17 cellular contexts compared by ENCODE assay signal in genomic region chr1:49197081-49197480, GRCh38.
A peak's percentile ranks its signal among the peaks of the same experiment; 100 is the strongest.
DNase-seq lines count a peak whose midpoint lies in the region; ATAC-seq and TF ChIP-seq lines count a peak whose summit lies in the region.
"Had no signal": no experiment of that assay in that cellular context is flagged by ENCODE, and none has a peak within 500 bp of the region (broad histone marks: within the 10 kb centered on the region; RNA-seq: fewer than 3 reads in every experiment).

No MANE protein-coding gene starts in this region.

- no peak for TF ChIP-seq CTCF in AG10803 (conservative IDR thresholded peaks at IDR 0.05; ENCODE audit: low read length)
- peak; percentile 17 for TF ChIP-seq CTCF in epithelial cell of proximal tubule (conservative IDR thresholded peaks at IDR 0.05; ENCODE audit: low read depth, low read length)
- no peak for TF ChIP-seq CTCF in CD8-positive, alpha-beta T cell (IDR thresholded peaks at IDR 0.05)

- H3K27me3 Mint-ChIP-seq in CD8-positive, alpha-beta T cell (ENCODE audit: low read depth) = peaks cover 10% of the 10 kb centered on the region

- peak; percentile 38 for ATAC-seq in left lobe of liver
- ATAC-seq in CD8-positive, alpha-beta T cell = no peak

- H3K27me3 ChIP-seq in CD8-positive, alpha-beta T cell (ENCODE audit: insufficient read depth, low read length) = no peaks in the 10 kb centered on the region

- POLR2A ChIA-PET in CD8-positive, alpha-beta T cell (lab: Charles Lee) = no interaction called here

- H3K9me3 ChIP-seq in CD8-positive, alpha-beta T cell (ENCODE audit: low read length) = no peaks in the 10 kb centered on the region

- H3K4me1 ChIP-seq in CD8-positive, alpha-beta T cell (ENCODE audit: insufficient read depth, low read length) = no peaks in the 10 kb centered on the region

- no peak overlapping the region for H3K4me3 ChIP-seq in AG10803 (ENCODE audit: low read length)
- no peak overlapping the region for H3K4me3 ChIP-seq in epithelial cell of proximal tubule (ENCODE audit: low read depth, low read length)
- H3K4me3 ChIP-seq in CD8-positive, alpha-beta T cell (ENCODE audit: low read depth, low read length) = no peak overlapping the region

- peaks cover 10% of the 10 kb centered on the region for H3K9me3 Mint-ChIP-seq in CD8-positive, alpha-beta T cell

- H3K27ac Mint-ChIP-seq in CD8-positive, alpha-beta T cell = no peak overlapping the region

- intact Hi-C loops in CD8-positive, alpha-beta T cell (cut with DNase I, micrococcal nuclease) = no loop called here

- no peak overlapping the region for H3K4me3 Mint-ChIP-seq in CD8-positive, alpha-beta T cell

- H3K36me3 ChIP-seq in CD8-positive, alpha-beta T cell (ENCODE audit: insufficient read depth, low read length) = no peaks in the 10 kb centered on the region

- DNase-seq in AG10803 (ENCODE audit: low read depth) (peak; percentile 60), RPMI7951 (ENCODE audit: low read depth) (peak; percentile 9), epithelial cell of proximal tubule (ENCODE audit: low read depth) (peak; percentile 39), left lobe of liver (ENCODE audit: low spot score) (no peak), NCI-H226 (no peak), NCI-H510A treated with DMSO at 0.1 percent for 48 hours (lab: John Stamatoyannopoulos, UW) (no peak), SKM-1 (lab: John Stamatoyannopoulos, UW; ENCODE audit: unreplicated experiment) (no peak)
- no peak for DNase-seq in CD8-positive, alpha-beta T cell
- DNase-seq: C1 segment of cervical spinal cord, DMS 273 treated with DMSO at 0.1 percent for 48 hours, GDM1, IMR-90, Karpas-422, NCI-H1105 treated with DMSO at 0.1 percent for 48 hours, NCI-H1694 treated with DMSO at 0.1 percent for 48 hours, NCI-H345, NCI-H69 had no signal

- H3K36me3 Mint-ChIP-seq in CD8-positive, alpha-beta T cell = no peaks in the 10 kb centered on the region

- no peak overlapping the region for H3K27ac ChIP-seq in CD8-positive, alpha-beta T cell (ENCODE audit: low read depth, low read length)

- H3K4me1 Mint-ChIP-seq in CD8-positive, alpha-beta T cell (ENCODE audit: low read depth) = no peaks in the 10 kb centered on the region

- CTCF ChIA-PET in CD8-positive, alpha-beta T cell (lab: Charles Lee) = no interaction called here

Comparison
In these comparisons a context has a peak if more than half of its experiments do, and no peak if none do; other contexts are left out.
1. DNase-seq: peak in AG10803 (single experiment), RPMI7951 (single experiment) and epithelial cell of proximal tubule (single experiment); none in left lobe of liver (single experiment), NCI-H226 (single experiment), NCI-H510A treated with DMSO at 0.1 percent for 48 hours (single experiment), SKM-1 (single experiment) and CD8-positive, alpha-beta T cell (0 of 7).